In genomic region chr5:95924720-95925119, GRCh38 we compare ENCODE assay signal across 8 cellular contexts. TPM values are rescaled to one million over a fixed set of nuclear protein-coding genes. Genes with fewer than 3 reads are reported as not detected.
DNase-seq lines count a peak whose midpoint lies in the region; ATAC-seq and TF ChIP-seq lines count a peak whose summit lies in the region.

No MANE protein-coding gene starts in this region.

- intact Hi-C loops in left ventricle myocardium inferior (cut with micrococcal nuclease): no loop called here

- TF ChIP-seq CTCF in left ventricle myocardium inferior (IDR thresholded peaks at IDR 0.05; ENCODE audit: borderline replicate concordance) (no peak), coronary artery (IDR thresholded peaks at IDR 0.05) (no peak)

- no peaks in the 10 kb centered on the region for H3K9me3 ChIP-seq in left ventricle myocardium inferior (replicated peaks)

- no peaks in the 10 kb centered on the region for H3K27me3 ChIP-seq in left ventricle myocardium inferior (ENCODE audit: low read depth)

- peak; percentile 23 for DNase-seq in Ammon's horn (ENCODE audit: low spot score)
- DNase-seq in NOMO-1 (lab: John Stamatoyannopoulos, UW; ENCODE audit: unreplicated experiment in 2 of 2): peak; percentile 79 to 91
- DNase-seq in left ventricle myocardium inferior: no peak
- DNase-seq in NCI-H1436 (lab: John Stamatoyannopoulos, UW): no peak
- no peak for DNase-seq in pons (ENCODE audit: low spot score)
- DNase-seq in putamen (ENCODE audit: low spot score): no peak
- DNase-seq in coronary artery (ENCODE audit: low spot score): no peak

- peak; percentile 19 for ATAC-seq in GM21529 (IDR thresholded peaks at IDR 0.05; ENCODE audit: unreplicated experiment)

- H3K4me1 ChIP-seq in left ventricle myocardium inferior: peaks cover 36% of the 10 kb centered on the region

- no peaks in the 10 kb centered on the region for H3K36me3 ChIP-seq in left ventricle myocardium inferior

- H3K4me3 ChIP-seq in left ventricle myocardium inferior (no peak overlapping the region), coronary artery (no peak overlapping the region)

- H3K27ac ChIP-seq in left ventricle myocardium inferior (replicated peaks) (peak overlapping the region; percentile 20), coronary artery (no peak overlapping the region)

RNA-seq across cellular contexts. Expression of gene ELL2, which starts 36.9 kb away (rescaled TPM):
- 21.0 TPM for total RNA-seq in left ventricle myocardium inferior

Comparison
In these comparisons a context has a peak if more than half of its experiments do, and no peak if none do; other contexts are left out.
1. DNase-seq: peak in Ammon's horn (single experiment) and NOMO-1 (2 of 2); none in left ventricle myocardium inferior (single experiment), NCI-H1436 (single experiment), pons (single experiment), putamen (single experiment) and coronary artery (single experiment).